In the genomic region with DNA sequence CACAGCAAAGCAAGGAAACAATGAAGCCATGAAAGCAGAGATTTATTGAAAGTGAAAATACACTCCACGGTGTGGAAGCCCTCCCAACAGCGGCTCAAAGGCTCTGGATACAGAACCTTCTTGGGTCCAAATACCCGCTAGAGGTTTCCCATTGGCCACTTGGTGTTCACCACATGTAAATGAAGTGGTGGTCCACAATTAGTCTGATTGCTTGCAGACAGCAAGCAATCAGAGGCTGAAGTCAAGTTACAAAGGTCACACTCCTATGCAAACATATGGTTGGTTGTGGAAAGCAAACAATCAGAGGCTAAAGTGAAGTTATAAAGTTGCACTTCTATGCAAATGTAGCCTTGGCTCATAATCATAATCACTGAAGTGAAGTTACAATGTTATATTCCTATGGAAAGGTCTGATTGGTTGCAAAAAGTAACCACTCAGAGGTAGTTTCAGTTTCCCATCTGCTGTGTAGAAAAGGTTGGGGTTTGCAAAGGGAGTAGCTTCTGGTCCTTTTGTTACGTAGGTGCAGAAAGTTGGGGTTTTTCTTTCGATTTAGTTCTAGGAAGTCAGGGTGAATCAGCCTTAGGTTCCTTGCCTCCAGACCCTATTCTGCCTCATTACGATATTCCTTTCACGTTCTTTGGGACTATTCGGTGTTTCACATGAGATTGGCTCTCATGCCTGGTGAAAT, we compare ENCODE assay signal across 8 cellular contexts. TPM values are rescaled to one million over a fixed set of nuclear protein-coding genes. Genes with fewer than 3 reads are reported as not detected.
DNase-seq lines count a peak whose midpoint lies in the region; ATAC-seq and TF ChIP-seq lines count a peak whose summit lies in the region.

No MANE protein-coding gene starts in this region.

- peak overlapping the region; percentile 69 to 93 (median 87) for H3K4me3 Mint-ChIP-seq in CD4-positive, alpha-beta memory T cell
- peak overlapping the region; percentile 67 for H3K4me3 Mint-ChIP-seq in activated T-helper 17 cell treated with anti-CD3 and anti-CD28 coated beads, Interleukin-2, amount 50 U/mL, for 72 hours
- H3K4me3 Mint-ChIP-seq in stimulated activated naive CD8-positive, alpha-beta T cell treated with anti-CD3 and anti-CD28 coated beads, Interleukin-15, amount 100 ng/mL, for 72 hours, result peak overlapping the region; percentile 66 to 67

- ATAC-seq in GM19351 (IDR thresholded peaks at IDR 0.05; ENCODE audit: unreplicated experiment) (peak; percentile 96), HG03432 (IDR thresholded peaks at IDR 0.05; ENCODE audit: unreplicated experiment) (peak; percentile 97), psoas muscle (no peak)
- ATAC-seq in activated T-helper 17 cell treated with anti-CD3 and anti-CD28 coated beads, Interleukin-2, amount 50 U/mL, for 72 hours (replicated peaks), result peak; percentile 94
- peak; percentile 97 for ATAC-seq in stimulated activated naive CD8-positive, alpha-beta T cell treated with anti-CD3 and anti-CD28 coated beads, Interleukin-15, amount 100 ng/mL, for 72 hours

- 70% methylated on average over 8 of the region's 8 CpGs for WGBS in suprapubic skin
- WGBS in psoas muscle, 3 donors, result 74 to 78% (median 76%) methylated on average over 8 of the region's 8 CpGs

- DNase-seq in CD4-positive, alpha-beta memory T cell, result peak; percentile 68 to 86 (median 80)
- peak; percentile 29 to 40 for DNase-seq in stimulated activated naive CD8-positive, alpha-beta T cell treated with anti-CD3 and anti-CD28 coated beads, Interleukin-15, amount 100 ng/mL, for 72 hours
- DNase-seq in kidney glomerular epithelial cell (lab: John Stamatoyannopoulos, UW), result no peak
- no peak for DNase-seq in suprapubic skin (ENCODE audit: low spot score in 2 of 2)
- DNase-seq in psoas muscle, result no peak

- peak overlapping the region; percentile 80 to 98 (median 97) for H3K27ac Mint-ChIP-seq in CD4-positive, alpha-beta memory T cell
- peak overlapping the region; percentile 62 for H3K27ac Mint-ChIP-seq in activated T-helper 17 cell treated with anti-CD3 and anti-CD28 coated beads, Interleukin-2, amount 50 U/mL, for 72 hours
- H3K27ac Mint-ChIP-seq in stimulated activated naive CD8-positive, alpha-beta T cell treated with anti-CD3 and anti-CD28 coated beads, Interleukin-15, amount 100 ng/mL, for 72 hours, result peak overlapping the region in 1 of 2 donors; percentile 93

- peaks cover 0 to 2% (median 0%) of the 10 kb centered on the region in 8 donors for H3K9me3 Mint-ChIP-seq in CD4-positive, alpha-beta memory T cell
- H3K9me3 Mint-ChIP-seq in activated T-helper 17 cell treated with anti-CD3 and anti-CD28 coated beads, Interleukin-2, amount 50 U/mL, for 72 hours, result no peaks in the 10 kb centered on the region
- H3K9me3 Mint-ChIP-seq in stimulated activated naive CD8-positive, alpha-beta T cell treated with anti-CD3 and anti-CD28 coated beads, Interleukin-15, amount 100 ng/mL, for 72 hours, result no peaks in the 10 kb centered on the region

- H3K27me3 Mint-ChIP-seq in CD4-positive, alpha-beta memory T cell, result no peaks in the 10 kb centered on the region
- H3K27me3 Mint-ChIP-seq in activated T-helper 17 cell treated with anti-CD3 and anti-CD28 coated beads, Interleukin-2, amount 50 U/mL, for 72 hours, result no peaks in the 10 kb centered on the region
- no peaks in the 10 kb centered on the region for H3K27me3 Mint-ChIP-seq in stimulated activated naive CD8-positive, alpha-beta T cell treated with anti-CD3 and anti-CD28 coated beads, Interleukin-15, amount 100 ng/mL, for 72 hours

- intact Hi-C loops in CD4-positive, alpha-beta memory T cell (cut with micrococcal nuclease), result loop anchor here (1.0 kb wide), 4 partner anchors 13 to 138 kb away; a partner anchor contains a TSS
- intact Hi-C loops in psoas muscle (cut with DNase I), result no loop called here

- no peak for TF ChIP-seq POLR2A in suprapubic skin (IDR thresholded peaks at IDR 0.05)

- TF ChIP-seq EP300 in suprapubic skin (IDR thresholded peaks at IDR 0.05), result no peak

- H3K36me3 ChIP-seq in CD4-positive, alpha-beta memory T cell (ENCODE audit: insufficient read depth, low read length), result no peaks in the 10 kb centered on the region
- no peaks in the 10 kb centered on the region for H3K36me3 ChIP-seq in suprapubic skin
- no peaks in the 10 kb centered on the region for H3K36me3 ChIP-seq in psoas muscle (ENCODE audit: insufficient read depth in 1 of 2, low read depth in 1 of 2)

- no peaks in the 10 kb centered on the region for H3K36me3 Mint-ChIP-seq in CD4-positive, alpha-beta memory T cell
- no peaks in the 10 kb centered on the region for H3K36me3 Mint-ChIP-seq in activated T-helper 17 cell treated with anti-CD3 and anti-CD28 coated beads, Interleukin-2, amount 50 U/mL, for 72 hours (ENCODE audit: low read depth)

- H3K27me3 ChIP-seq in CD4-positive, alpha-beta memory T cell (ENCODE audit: insufficient read depth, low read length), result no peaks in the 10 kb centered on the region
- H3K27me3 ChIP-seq in suprapubic skin, result no peaks in the 10 kb centered on the region
- H3K27me3 ChIP-seq in psoas muscle (ENCODE audit: insufficient read depth in 3 of 3, low read length in 2 of 3), result no peaks in the 10 kb centered on the region

- H3K27ac ChIP-seq in CD4-positive, alpha-beta memory T cell (ENCODE audit: low read depth, low read length), result peak overlapping the region; percentile 76
- H3K27ac ChIP-seq in suprapubic skin (no peak overlapping the region), psoas muscle (no peak overlapping the region)

- peak overlapping the region; percentile 3 to 49 for H3K4me3 ChIP-seq in CD4-positive, alpha-beta memory T cell (ENCODE audit: low read length in 2 of 2)
- H3K4me3 ChIP-seq in suprapubic skin (no peak overlapping the region), psoas muscle (no peak overlapping the region)

- POLR2A ChIA-PET in CD4-positive, alpha-beta memory T cell (lab: Charles Lee; ENCODE audit: partially characterized antibody), result interaction anchor here (0.7 to 3.6 kb wide), 15 partner anchors 8 to 836 kb away, joined by 3 to 53 read pairs (median 4); a partner anchor contains a TSS

- CTCF ChIA-PET in CD4-positive, alpha-beta memory T cell (lab: Charles Lee; ENCODE audit: partially characterized antibody), result interaction anchor here (0.6 to 1.8 kb wide), 10 partner anchors 8 to 210 kb away, joined by 3 to 8 read pairs (median 4); a partner anchor contains a TSS

- TF ChIP-seq CTCF in suprapubic skin (IDR thresholded peaks at IDR 0.05), result no peak
- no peak for TF ChIP-seq CTCF in psoas muscle (IDR thresholded peaks at IDR 0.05)

- peaks cover 4 to 18% (median 10%) of the 10 kb centered on the region in 4 donors for H3K4me1 Mint-ChIP-seq in CD4-positive, alpha-beta memory T cell
- peaks cover 6% of the 10 kb centered on the region for H3K4me1 Mint-ChIP-seq in activated T-helper 17 cell treated with anti-CD3 and anti-CD28 coated beads, Interleukin-2, amount 50 U/mL, for 72 hours
- H3K4me1 Mint-ChIP-seq in stimulated activated naive CD8-positive, alpha-beta T cell treated with anti-CD3 and anti-CD28 coated beads, Interleukin-15, amount 100 ng/mL, for 72 hours, result peaks cover 23% of the 10 kb centered on the region

- H3K4me1 ChIP-seq in CD4-positive, alpha-beta memory T cell (ENCODE audit: insufficient read depth, low read length), result peaks cover 13% of the 10 kb centered on the region
- no peaks in the 10 kb centered on the region for H3K4me1 ChIP-seq in suprapubic skin
- H3K4me1 ChIP-seq in psoas muscle, result no peaks in the 10 kb centered on the region

- no peaks in the 10 kb centered on the region for H3K9me3 ChIP-seq in CD4-positive, alpha-beta memory T cell (ENCODE audit: control insufficient read depth in 1 of 2, low read length in 2 of 2)
- H3K9me3 ChIP-seq in suprapubic skin (no peaks in the 10 kb centered on the region), psoas muscle (no peaks in the 10 kb centered on the region)

RNA-seq across cellular contexts. Expression of a gene that starts 36.8 kb away (rescaled TPM):
- total RNA-seq in CD4-positive, alpha-beta memory T cell, result 10 to 100 TPM; 46.5 to 47.4 TPM
- polyA plus RNA-seq in CD4-positive, alpha-beta memory T cell, result 10 to 100 TPM; 68.4 to 74.0 TPM
- 10 to 100 TPM; 50.0 to 58.5 TPM for total RNA-seq in activated T-helper 17 cell treated with anti-CD3 and anti-CD28 coated beads, Interleukin-2, amount 50 U/mL, for 72 hours
- total RNA-seq in suprapubic skin (10 to 100 TPM in 3 of 4 donors, 1 to 10 TPM in 1; 7.9 to 35.3 (median 16.0) TPM), psoas muscle (10 to 100 TPM in 1 of 4 donors, 1 to 10 TPM in 3; 6.6 to 10.6 (median 8.3) TPM)
- polyA plus RNA-seq in psoas muscle, result 1 to 10 TPM; 4.1 to 7.6 (median 5.0) TPM

Comparison
In these comparisons a context has a peak if more than half of its experiments do, and no peak if none do; other contexts are left out.
1. DNase-seq: peak in CD4-positive, alpha-beta memory T cell (5 of 5) and stimulated activated naive CD8-positive, alpha-beta T cell treated with anti-CD3 and anti-CD28 coated beads, Interleukin-15, amount 100 ng/mL, for 72 hours (2 of 2); none in kidney glomerular epithelial cell (single experiment), suprapubic skin (0 of 2) and psoas muscle (0 of 2).
2. H3K4me3 ChIP-seq: peak in CD4-positive, alpha-beta memory T cell (2 of 2); none in suprapubic skin (single experiment) and psoas muscle (single experiment).
3. ATAC-seq: peak in GM19351 (single experiment), HG03432 (single experiment), activated T-helper 17 cell treated with anti-CD3 and anti-CD28 coated beads, Interleukin-2, amount 50 U/mL, for 72 hours (single experiment) and stimulated activated naive CD8-positive, alpha-beta T cell treated with anti-CD3 and anti-CD28 coated beads, Interleukin-15, amount 100 ng/mL, for 72 hours (single experiment); none in psoas muscle (0 of 4).
4. Peak in every context shown above with its lines, with median percentiles within 50 percentile points of each other: H3K4me3 Mint-ChIP-seq.